23 cellular contexts compared by ENCODE assay signal in genomic region chr14:93303659-93304058, GRCh38. TPM values are rescaled to one million over a fixed set of nuclear protein-coding genes. Genes with fewer than 3 reads are reported as not detected.
DNase-seq lines count a peak whose midpoint lies in the region; ATAC-seq and TF ChIP-seq lines count a peak whose summit lies in the region.
"Had no signal": no experiment of that assay in that cellular context is flagged by ENCODE, and none has a peak within 500 bp of the region (broad histone marks: within the 10 kb centered on the region; RNA-seq: fewer than 3 reads in every experiment).

No MANE protein-coding gene starts in this region.

- WGBS in mammary epithelial cell (ENCODE audit: low coverage, missing lambda C conversion rate): 89% methylated on average over 3 of the region's 3 CpGs

- H3K4me1 ChIP-seq in BE2C (peaks cover 12% of the 10 kb centered on the region), mammary epithelial cell (ENCODE audit: insufficient read depth, low read length) (peaks cover 12% of the 10 kb centered on the region)

- intact Hi-C loops in activated CD4-positive, alpha-beta T cell treated with anti-CD3 and anti-CD28 coated beads, Interleukin-2, amount 10 ng/mL, durations not matched to agents 24 days and 14 days (cut with micrococcal nuclease): no loop called here
- intact Hi-C loops in mammary epithelial cell (cut with micrococcal nuclease): no loop called here

- H3K27me3 ChIP-seq in BE2C: no peaks in the 10 kb centered on the region
- H3K27me3 ChIP-seq in mammary epithelial cell (ENCODE audit: insufficient read depth, low read length): no peaks in the 10 kb centered on the region
- H3K27me3 ChIP-seq: MG63 had no signal

- no peaks in the 10 kb centered on the region for H3K27me3 Mint-ChIP-seq in activated CD4-positive, alpha-beta T cell treated with anti-CD3 and anti-CD28 coated beads, Interleukin-2, amount 10 ng/mL, durations not matched to agents 24 days and 14 days

- no TSS peak for BruUV-seq in mammary epithelial cell (replicated peaks; lab: Mats Ljungman, UMichigan)

- H3K79me2 ChIP-seq in mammary epithelial cell (ENCODE audit: insufficient read depth, low read length): peaks cover 96% of the 10 kb centered on the region

- peak; percentile 52 for DNase-seq in BE2C
- DNase-seq in NCI-H69 (lab: John Stamatoyannopoulos, UW): peak; percentile 8
- peak; percentile 46 for DNase-seq in fibroblast of the aortic adventitia (ENCODE audit: low read depth)
- DNase-seq in midbrain (lab: John Stamatoyannopoulos, UW): peak; percentile 20
- DNase-seq in activated CD4-positive, alpha-beta T cell treated with anti-CD3 and anti-CD28 coated beads, Interleukin-2, amount 10 ng/mL, durations not matched to agents 24 days and 14 days: no peak
- no peak for DNase-seq in mammary epithelial cell
- no peak for DNase-seq in GM20000 (ENCODE audit: low spot score)
- DNase-seq: activated CD8-positive, alpha-beta T cell treated with anti-CD3 and anti-CD28 coated beads, Interleukin-2, amount 10 ng/mL, durations not matched to agents 7 days and 5 days; activated T-cell treated with anti-CD3 and anti-CD28 coated beads, Interleukin-2, amount 50 U/mL, for 72 hours; COR-L47; effector memory CD4-positive, alpha-beta T cell; HCEC 1CT; MG63; NCI-H187 treated with DMSO at 0.1 percent for 48 hours; occipital lobe; stimulated activated CD4-positive, alpha-beta T cell treated with anti-CD3 and anti-CD28 coated beads, Interleukin-4, amount 100 ng/mL, for 24 hours; stimulated activated CD8-positive, alpha-beta memory T cell treated with anti-CD3 and anti-CD28 coated beads, Interleukin-4, amount 100 ng/mL, for 48 hours had no signal

- dilution Hi-C loops in mammary epithelial cell (cut with HindIII; ENCODE audit: low sequenced_read_pairs): no loop called here

- no peak overlapping the region for H2AFZ ChIP-seq in mammary epithelial cell (ENCODE audit: low read depth, low read length)

- H3K4me1 Mint-ChIP-seq in activated CD4-positive, alpha-beta T cell treated with anti-CD3 and anti-CD28 coated beads, Interleukin-2, amount 10 ng/mL, durations not matched to agents 24 days and 14 days: peaks cover 6% of the 10 kb centered on the region

- CTCF ChIA-PET in mammary epithelial cell (lab: Charles Lee; ENCODE audit: low non-redundant PET): no interaction called here

- no peak overlapping the region for H3K4me3 Mint-ChIP-seq in activated CD4-positive, alpha-beta T cell treated with anti-CD3 and anti-CD28 coated beads, Interleukin-2, amount 10 ng/mL, durations not matched to agents 24 days and 14 days
- H3K4me3 Mint-ChIP-seq: activated CD8-positive, alpha-beta T cell treated with anti-CD3 and anti-CD28 coated beads, Interleukin-2, amount 10 ng/mL, durations not matched to agents 7 days and 5 days; activated T-cell treated with anti-CD3 and anti-CD28 coated beads, Interleukin-2, amount 50 U/mL, for 72 hours had no signal

- no peak overlapping the region for H3K27ac Mint-ChIP-seq in activated CD4-positive, alpha-beta T cell treated with anti-CD3 and anti-CD28 coated beads, Interleukin-2, amount 10 ng/mL, durations not matched to agents 24 days and 14 days
- H3K27ac Mint-ChIP-seq: activated CD8-positive, alpha-beta T cell treated with anti-CD3 and anti-CD28 coated beads, Interleukin-2, amount 10 ng/mL, durations not matched to agents 7 days and 5 days; activated T-cell treated with anti-CD3 and anti-CD28 coated beads, Interleukin-2, amount 50 U/mL, for 72 hours had no signal

- no peak for TF ChIP-seq CTCF in BE2C (IDR thresholded peaks at IDR 0.05; ENCODE audit: low read depth, low read length)
- TF ChIP-seq CTCF in fibroblast of the aortic adventitia (IDR thresholded peaks at IDR 0.05; ENCODE audit: insufficient read depth, low read length): no peak
- no peak for TF ChIP-seq CTCF in mammary epithelial cell (conservative IDR thresholded peaks at IDR 0.05 in 1 of 2, IDR thresholded peaks at IDR 0.05 in 1 of 2; ENCODE audit: extremely low read depth in 1 of 2, insufficient read depth in 1 of 2, low read depth in 1 of 2, low read length in 2 of 2)
- TF ChIP-seq CTCF in GM20000 (IDR thresholded peaks at IDR 0.05; ENCODE audit: extremely low read depth, missing control alignments): no peak

- H3K36me3 ChIP-seq in BE2C (peaks cover 3% of the 10 kb centered on the region; the same call in 1 of the 2 replicates), mammary epithelial cell (ENCODE audit: insufficient read depth, low read length) (no peaks in the 10 kb centered on the region)
- H3K36me3 ChIP-seq: MG63, thoracic aorta had no signal

- in situ Hi-C loops in mammary epithelial cell (cut with MboI; ENCODE audit: low sequenced_read_pairs in 2 of 2): no loop called here

- H3K4me3 ChIP-seq in BE2C (ENCODE audit: low read depth, low read length) (no peak overlapping the region), fibroblast of the aortic adventitia (ENCODE audit: low read depth, low read length) (no peak overlapping the region), mammary epithelial cell (replicated peaks in 1 of 3; ENCODE audit: insufficient read depth in 1 of 3, low read depth in 2 of 3, low read length in 3 of 3) (no peak overlapping the region)
- H3K4me3 ChIP-seq: MG63, thoracic aorta had no signal

- no peaks in the 10 kb centered on the region for H3K9me3 ChIP-seq in BE2C
- no peaks in the 10 kb centered on the region for H3K9me3 ChIP-seq in mammary epithelial cell (replicated peaks; ENCODE audit: insufficient read depth, low read length)
- H3K9me3 ChIP-seq: MG63, thoracic aorta had no signal

- ATAC-seq in GM21381 (IDR thresholded peaks at IDR 0.05; ENCODE audit: unreplicated experiment): no peak
- ATAC-seq: activated CD8-positive, alpha-beta T cell treated with anti-CD3 and anti-CD28 coated beads, Interleukin-2, amount 10 ng/mL, durations not matched to agents 7 days and 5 days; activated T-cell treated with anti-CD3 and anti-CD28 coated beads, Interleukin-2, amount 50 U/mL, for 72 hours; Panc1 had no signal

- no peak overlapping the region for H3K27ac ChIP-seq in mammary epithelial cell (ENCODE audit: insufficient read depth, low read depth, low read length)
- H3K27ac ChIP-seq: thoracic aorta, VCaP had no signal

- H3K36me3 Mint-ChIP-seq in activated CD4-positive, alpha-beta T cell treated with anti-CD3 and anti-CD28 coated beads, Interleukin-2, amount 10 ng/mL, durations not matched to agents 24 days and 14 days (ENCODE audit: low read depth): no peaks in the 10 kb centered on the region

- H3K9me3 Mint-ChIP-seq in activated CD4-positive, alpha-beta T cell treated with anti-CD3 and anti-CD28 coated beads, Interleukin-2, amount 10 ng/mL, durations not matched to agents 24 days and 14 days: no peaks in the 10 kb centered on the region
- H3K9me3 Mint-ChIP-seq: activated T-cell treated with anti-CD3 and anti-CD28 coated beads, Interleukin-2, amount 50 U/mL, for 72 hours had no signal

- H3K9ac ChIP-seq in mammary epithelial cell (ENCODE audit: insufficient read depth, low read length): no peak overlapping the region

- H3K4me2 ChIP-seq in mammary epithelial cell (ENCODE audit: insufficient read depth, low read depth, low read length): no peak overlapping the region

- H4K20me1 ChIP-seq in mammary epithelial cell (ENCODE audit: insufficient read depth, low read length): no peaks in the 10 kb centered on the region

RNA-seq across cellular contexts. Expression of gene BTBD7, which starts 29.2 kb away (rescaled TPM):
- 14.4 TPM for polyA plus RNA-seq in BE2C (2012; ENCODE audit: insufficient read depth, insufficient read length, low read depth)
- total RNA-seq in fibroblast of the aortic adventitia (ENCODE audit: low replicate concordance) (38.0 and 39.6 TPM in 2 replicates), mammary epithelial cell (10 to 100 TPM; 41.0 to 56.6 TPM)
- total RNA-seq in activated CD4-positive, alpha-beta T cell treated with anti-CD3 and anti-CD28 coated beads, Interleukin-2, amount 10 ng/mL, durations not matched to agents 24 days and 14 days: 15.2 and 19.4 TPM in 2 replicates
- polyA plus RNA-seq in mammary epithelial cell: 24.2 TPM
- 45.8 TPM for polyA minus RNA-seq in mammary epithelial cell

RNA-seq across cellular contexts. Expression of gene COX8C, which starts 43.3 kb away (rescaled TPM):
- polyA plus RNA-seq in BE2C (2012; ENCODE audit: insufficient read depth, insufficient read length, low read depth): not detected
- total RNA-seq in fibroblast of the aortic adventitia (ENCODE audit: low replicate concordance) (not detected in 2 replicates), mammary epithelial cell (not detected)
- not detected in 2 replicates for total RNA-seq in activated CD4-positive, alpha-beta T cell treated with anti-CD3 and anti-CD28 coated beads, Interleukin-2, amount 10 ng/mL, durations not matched to agents 24 days and 14 days
- not detected for polyA plus RNA-seq in mammary epithelial cell
- polyA minus RNA-seq in mammary epithelial cell: not detected
- total RNA-seq: activated CD8-positive, alpha-beta T cell treated with anti-CD3 and anti-CD28 coated beads, Interleukin-2, amount 10 ng/mL, durations not matched to agents 7 days and 5 days; lung microvascular endothelial cell; occipital lobe; skeletal muscle tissue; thoracic aorta had no signal

Comparison
In these comparisons a context has a peak if more than half of its experiments do, and no peak if none do; other contexts are left out.
1. DNase-seq: peak in BE2C (single experiment), NCI-H69 (single experiment), fibroblast of the aortic adventitia (single experiment) and midbrain (single experiment); none in activated CD4-positive, alpha-beta T cell treated with anti-CD3 and anti-CD28 coated beads, Interleukin-2, amount 10 ng/mL, durations not matched to agents 24 days and 14 days (single experiment), mammary epithelial cell (single experiment) and GM20000 (single experiment).